In genomic region chr7:50502001-50502684, GRCh38 we compare ENCODE assay signal across 9 cellular contexts. TPM values are rescaled to one million over a fixed set of nuclear protein-coding genes. Genes with fewer than 3 reads are reported as not detected.
DNase-seq lines count a peak whose midpoint lies in the region; ATAC-seq, FAIRE-seq and TF ChIP-seq lines count a peak whose summit lies in the region.
"Had no signal": no experiment of that assay in that cellular context is flagged by ENCODE, and none has a peak within 500 bp of the region (broad histone marks: within the 10 kb centered on the region; RNA-seq: fewer than 3 reads in every experiment).

No MANE protein-coding gene starts in this region.

- in situ Hi-C loops in K562 (cut with MboI) = no loop called here

- no peak overlapping the region for H3K4me3 ChIP-seq in K562
- H3K4me3 ChIP-seq in kidney (ENCODE audit: low read length in 2 of 2) = no peak overlapping the region
- no peak overlapping the region for H3K4me3 ChIP-seq in effector memory CD4-positive, alpha-beta T cell (ENCODE audit: insufficient read depth, low read depth, low read length, poor library complexity, severe bottlenecking)

- H3K9ac ChIP-seq in K562 (ENCODE audit: insufficient read depth in 1 of 2, low read depth in 2 of 2, low read length in 2 of 2) = no peak overlapping the region
- H3K9ac ChIP-seq in kidney (ENCODE audit: low read length in 2 of 2) = no peak overlapping the region

- H3K4me2 ChIP-seq in K562 (ENCODE audit: insufficient read depth, low read length) = no peak overlapping the region

- H3K9me3 ChIP-seq in K562 (replicated peaks; ENCODE audit: control insufficient read depth, insufficient read depth, low read depth, low read length) (no peaks in the 10 kb centered on the region), kidney (ENCODE audit: control insufficient read depth in 1 of 2, low read length in 2 of 2) (no peaks in the 10 kb centered on the region)
- no peaks in the 10 kb centered on the region for H3K9me3 ChIP-seq in effector memory CD4-positive, alpha-beta T cell (ENCODE audit: control insufficient read depth, low read length)

- TF ChIP-seq CTCF in K562 (IDR thresholded peaks at IDR 0.05 in 2 of 3, conservative IDR thresholded peaks at IDR 0.05 in 1 of 3; ENCODE audit: insufficient read depth in 2 of 3, low read depth in 1 of 3, low read length in 3 of 3) = no peak
- no peak for TF ChIP-seq CTCF in kidney (IDR thresholded peaks at IDR 0.05; ENCODE audit: borderline replicate concordance, extremely low read depth, insufficient read depth)
- TF ChIP-seq CTCF in glutamatergic neuron (IDR thresholded peaks at IDR 0.05; ENCODE audit: partially characterized antibody, unreplicated experiment) = no peak

- TF ChIP-seq POLR2A in H54 (IDR thresholded peaks at IDR 0.05; ENCODE audit: low read depth, low read length) (no peak), K562 (conservative IDR thresholded peaks at IDR 0.05) (no peak)

- peaks cover 3% of the 10 kb centered on the region for H3K27me3 Mint-ChIP-seq in glutamatergic neuron (ENCODE audit: unreplicated experiment)

- peaks cover 0 to 9% of the 10 kb centered on the region in 2 experiments; a peak in 3 of 5 replicates for H3K4me1 ChIP-seq in K562 (replicated peaks in 1 of 2; ENCODE audit: control insufficient read depth in 2 of 2, insufficient read depth in 2 of 2, low read length in 2 of 2)
- H3K4me1 ChIP-seq in kidney (ENCODE audit: control insufficient read depth in 1 of 2, insufficient read depth in 1 of 2, low read depth in 1 of 2, low read length in 2 of 2) = peaks cover 3 to 8% of the 10 kb centered on the region in 2 donors
- no peaks in the 10 kb centered on the region for H3K4me1 ChIP-seq in effector memory CD4-positive, alpha-beta T cell (ENCODE audit: control insufficient read depth, insufficient read depth, low read length, poor library complexity, severe bottlenecking)

- H3K4me1 Mint-ChIP-seq in stimulated activated effector memory CD8-positive, alpha-beta T cell treated with anti-CD3 and anti-CD28 coated beads, Interleukin-12 subunit alpha, Interleukin-12 subunit beta, amount 100 ng/mL, for 72 hours = peaks cover 2% of the 10 kb centered on the region
- H3K4me1 Mint-ChIP-seq in glutamatergic neuron (ENCODE audit: low read depth, unreplicated experiment) = peaks cover 4% of the 10 kb centered on the region

- TF ChIP-seq RAD21 in K562 (CRISPR knock-in tag; conservative IDR thresholded peaks at IDR 0.05 in 1 of 2, IDR thresholded peaks at IDR 0.05 in 1 of 2) = no peak

- H3K27ac Mint-ChIP-seq in stimulated activated effector memory CD8-positive, alpha-beta T cell treated with anti-CD3 and anti-CD28 coated beads, Interleukin-12 subunit alpha, Interleukin-12 subunit beta, amount 100 ng/mL, for 72 hours = no peak overlapping the region
- no peak overlapping the region for H3K27ac Mint-ChIP-seq in glutamatergic neuron (ENCODE audit: unreplicated experiment)
- H3K27ac Mint-ChIP-seq: activated CD8-positive, alpha-beta memory T cell treated with anti-CD3 and anti-CD28 coated beads, Interleukin-2, amount 10 ng/mL, durations not matched to agents 7 days and 5 days had no signal

- no peaks in the 10 kb centered on the region for H3K79me2 ChIP-seq in K562 (ENCODE audit: control insufficient read depth, insufficient read depth, low read length)

- CTCF ChIA-PET in K562 (lab: Yijun Ruan, JAX; ENCODE audit: low intra/inter-chr PET ratio) = no interaction called here

- no peaks in the 10 kb centered on the region for H3K36me3 ChIP-seq in K562 (ENCODE audit: control insufficient read depth, insufficient read depth, low read length)
- peaks cover 0 to 8% of the 10 kb centered on the region in 2 donors for H3K36me3 ChIP-seq in kidney (ENCODE audit: control insufficient read depth in 1 of 2, insufficient read depth in 2 of 2, low read length in 2 of 2)
- no peaks in the 10 kb centered on the region for H3K36me3 ChIP-seq in effector memory CD4-positive, alpha-beta T cell (ENCODE audit: control insufficient read depth, insufficient read depth, low read length)

- H3K9me1 ChIP-seq in K562 (ENCODE audit: control insufficient read depth, insufficient read depth, low read length) = no peaks in the 10 kb centered on the region

- WGBS in K562 (ENCODE audit: insufficient coverage, low coverage, missing lambda C conversion rate) = 29% methylated on average over 8 of the region's 8 CpGs

- H3K36me3 Mint-ChIP-seq in stimulated activated effector memory CD8-positive, alpha-beta T cell treated with anti-CD3 and anti-CD28 coated beads, Interleukin-12 subunit alpha, Interleukin-12 subunit beta, amount 100 ng/mL, for 72 hours = no peaks in the 10 kb centered on the region
- peaks cover 9% of the 10 kb centered on the region for H3K36me3 Mint-ChIP-seq in glutamatergic neuron (ENCODE audit: unreplicated experiment)
- H3K36me3 Mint-ChIP-seq: activated CD8-positive, alpha-beta memory T cell treated with anti-CD3 and anti-CD28 coated beads, Interleukin-2, amount 10 ng/mL, durations not matched to agents 7 days and 5 days had no signal

- no TSS peak for BruUV-seq in K562 (replicated peaks; lab: Mats Ljungman, UMichigan)

- H3K27ac ChIP-seq in K562 (ENCODE audit: extremely low read depth, low read depth, low read length) (no peak overlapping the region), kidney (ENCODE audit: low read depth in 2 of 2, low read length in 2 of 2) (no peak overlapping the region)
- no peak overlapping the region for H3K27ac ChIP-seq in effector memory CD4-positive, alpha-beta T cell (ENCODE audit: insufficient read depth, low read length, poor library complexity, severe bottlenecking)

- intact Hi-C loops in K562 (cut with micrococcal nuclease) (no loop called here), kidney (cut with DNase I) (no loop called here)

- H3K27me3 ChIP-seq in K562 (ENCODE audit: control insufficient read depth in 2 of 2, insufficient read depth in 2 of 2, low read length in 2 of 2) = peaks cover 0 to 19% of the 10 kb centered on the region in 2 experiments; a peak in 1 of 5 replicates
- no peaks in the 10 kb centered on the region for H3K27me3 ChIP-seq in effector memory CD4-positive, alpha-beta T cell (replicated peaks; ENCODE audit: control insufficient read depth, insufficient read depth, low read length, poor library complexity, severe bottlenecking)

- no peaks in the 10 kb centered on the region for H3K9me3 Mint-ChIP-seq in stimulated activated effector memory CD8-positive, alpha-beta T cell treated with anti-CD3 and anti-CD28 coated beads, Interleukin-12 subunit alpha, Interleukin-12 subunit beta, amount 100 ng/mL, for 72 hours
- H3K9me3 Mint-ChIP-seq in glutamatergic neuron (ENCODE audit: unreplicated experiment) = peaks cover 5% of the 10 kb centered on the region

- DNase-seq in H54 (ENCODE audit: insufficient read length, low spot score) (peak; percentile 77), K562 (ENCODE audit: extremely low read depth in 1 of 4, low spot score in 3 of 4) (peak in 1 of 4 experiments; percentile 32), kidney (peak; percentile 91), NAMALWA (ENCODE audit: low spot score) (no peak), glutamatergic neuron (no peak)
- DNase-seq in stimulated activated effector memory CD8-positive, alpha-beta T cell treated with anti-CD3 and anti-CD28 coated beads, Interleukin-12 subunit alpha, Interleukin-12 subunit beta, amount 100 ng/mL, for 72 hours (ENCODE audit: low spot score in 2 of 2) = no peak
- DNase-seq in activated CD4-positive, alpha-beta T cell treated with anti-CD3 and anti-CD28 coated beads, Interleukin-2, amount 50 U/mL, for 48 hours = no peak
- DNase-seq in effector memory CD4-positive, alpha-beta T cell = no peak
- DNase-seq: activated CD8-positive, alpha-beta memory T cell treated with anti-CD3 and anti-CD28 coated beads, Interleukin-2, amount 10 ng/mL, durations not matched to agents 7 days and 5 days had no signal

- no peak overlapping the region for H2AFZ ChIP-seq in K562 (ENCODE audit: low read depth, low read length)

- no peak for FAIRE-seq in H54 (lab: Jason Lieb, UNC)
- no peak for FAIRE-seq in K562 (lab: Jason Lieb, UNC)
- no peak for FAIRE-seq in kidney (lab: Jason Lieb, UNC)

- TF ChIP-seq EP300 in K562 (IDR thresholded peaks at IDR 0.05; ENCODE audit: low read length) = no peak

- POLR2A ChIA-PET in K562 (lab: Yijun Ruan, JAX) = interaction anchor here (0.6 to 1.5 kb wide), 7 partner anchors 8 to 200 kb away, joined by 3 to 7 read pairs (median 3); no protein-coding TSS in a partner anchor

- no peaks in the 10 kb centered on the region; the same call in 1 of the 2 replicates for H4K20me1 ChIP-seq in K562 (replicated peaks; ENCODE audit: control insufficient read depth, insufficient read depth, low read length)

- no peak overlapping the region for H3K4me3 Mint-ChIP-seq in stimulated activated effector memory CD8-positive, alpha-beta T cell treated with anti-CD3 and anti-CD28 coated beads, Interleukin-12 subunit alpha, Interleukin-12 subunit beta, amount 100 ng/mL, for 72 hours
- H3K4me3 Mint-ChIP-seq in glutamatergic neuron (ENCODE audit: unreplicated experiment) = no peak overlapping the region
- H3K4me3 Mint-ChIP-seq: activated CD8-positive, alpha-beta memory T cell treated with anti-CD3 and anti-CD28 coated beads, Interleukin-2, amount 10 ng/mL, durations not matched to agents 7 days and 5 days had no signal

- peak; percentile 71 for ATAC-seq in K562
- peak; percentile 27 for ATAC-seq in stimulated activated effector memory CD8-positive, alpha-beta T cell treated with anti-CD3 and anti-CD28 coated beads, Interleukin-12 subunit alpha, Interleukin-12 subunit beta, amount 100 ng/mL, for 72 hours
- ATAC-seq: activated CD8-positive, alpha-beta memory T cell treated with anti-CD3 and anti-CD28 coated beads, Interleukin-2, amount 10 ng/mL, durations not matched to agents 7 days and 5 days had no signal

RNA-seq across cellular contexts. Expression of gene FIGNL1, which starts 52.0 kb away (rescaled TPM):
- 11.5 and 48.7 TPM in 2 replicates for total RNA-seq in K562 (2011; cell fraction: chromatin; rRNA removed; ENCODE audit: low replicate concordance)
- 9.8 and 12.1 TPM in 2 replicates for total RNA-seq in K562 (2011; cell fraction: nucleolus; rRNA removed)
- total RNA-seq in K562 (2011; cell fraction: nucleoplasm; rRNA removed) = 19.5 TPM in 2 replicates
- total RNA-seq in K562 (2014; rRNA removed) (21.6 and 24.1 TPM in 2 replicates), K562 (2014; rRNA removed; fragmentation: Illumina TruSeq; extraction: Trizol) (42.4 and 48.3 TPM in 2 replicates), K562 (2015; rRNA removed; fragmentation: Illumina TruSeq; extraction: Trizol) (42.4 and 46.7 TPM in 2 replicates), K562 (2021) (25.8 and 28.3 TPM in 2 replicates), kidney (5.8 TPM), glutamatergic neuron (ENCODE audit: unreplicated experiment) (11.1 TPM)
- polyA plus RNA-seq in K562 (2011; rRNA removed) (37.6 and 48.3 TPM in 2 replicates), K562 (2014; fragmentation: Illumina TruSeq; extraction: Trizol) (28.5 and 30.7 TPM in 2 replicates), K562 (2014; fragmentation: Nextera tagmentation; extraction: Ambion mirVana) (10 to 100 TPM; 15.5 to 22.7 TPM), K562 (2014; rRNA removed) (27.6 and 29.4 TPM in 2 replicates), kidney (ENCODE audit: insufficient read depth, low read depth, low replicate concordance) (2.4 TPM)
- polyA plus RNA-seq in K562 (2011; cell fraction: cytosol; rRNA removed) = 16.0 and 25.1 TPM in 2 replicates
- polyA plus RNA-seq in K562 (2011; cell fraction: nucleus; rRNA removed) = 28.2 and 31.2 TPM in 2 replicates
- 21.0 and 22.9 TPM in 2 replicates for polyA plus RNA-seq in K562 (2012)
- 48.9 and 55.0 TPM in 2 replicates for polyA minus RNA-seq in K562 (2011; rRNA and poly(A)+ RNA removed)
- 14.7 and 21.5 TPM in 2 replicates for polyA minus RNA-seq in K562 (2011; cell fraction: cytosol; rRNA and poly(A)+ RNA removed)
- 18.3 and 29.4 TPM in 2 replicates for polyA minus RNA-seq in K562 (2011; cell fraction: nucleus; rRNA and poly(A)+ RNA removed)

Comparison
In these comparisons a context has a peak if more than half of its experiments do, and no peak if none do; other contexts are left out.
1. DNase-seq: peak in H54 (single experiment) and kidney (single experiment); none in stimulated activated effector memory CD8-positive, alpha-beta T cell treated with anti-CD3 and anti-CD28 coated beads, Interleukin-12 subunit alpha, Interleukin-12 subunit beta, amount 100 ng/mL, for 72 hours (0 of 2), NAMALWA (single experiment), glutamatergic neuron (single experiment), activated CD4-positive, alpha-beta T cell treated with anti-CD3 and anti-CD28 coated beads, Interleukin-2, amount 50 U/mL, for 48 hours (0 of 2) and effector memory CD4-positive, alpha-beta T cell (0 of 3).